19 cellular contexts compared by ENCODE assay signal in the genomic region with DNA sequence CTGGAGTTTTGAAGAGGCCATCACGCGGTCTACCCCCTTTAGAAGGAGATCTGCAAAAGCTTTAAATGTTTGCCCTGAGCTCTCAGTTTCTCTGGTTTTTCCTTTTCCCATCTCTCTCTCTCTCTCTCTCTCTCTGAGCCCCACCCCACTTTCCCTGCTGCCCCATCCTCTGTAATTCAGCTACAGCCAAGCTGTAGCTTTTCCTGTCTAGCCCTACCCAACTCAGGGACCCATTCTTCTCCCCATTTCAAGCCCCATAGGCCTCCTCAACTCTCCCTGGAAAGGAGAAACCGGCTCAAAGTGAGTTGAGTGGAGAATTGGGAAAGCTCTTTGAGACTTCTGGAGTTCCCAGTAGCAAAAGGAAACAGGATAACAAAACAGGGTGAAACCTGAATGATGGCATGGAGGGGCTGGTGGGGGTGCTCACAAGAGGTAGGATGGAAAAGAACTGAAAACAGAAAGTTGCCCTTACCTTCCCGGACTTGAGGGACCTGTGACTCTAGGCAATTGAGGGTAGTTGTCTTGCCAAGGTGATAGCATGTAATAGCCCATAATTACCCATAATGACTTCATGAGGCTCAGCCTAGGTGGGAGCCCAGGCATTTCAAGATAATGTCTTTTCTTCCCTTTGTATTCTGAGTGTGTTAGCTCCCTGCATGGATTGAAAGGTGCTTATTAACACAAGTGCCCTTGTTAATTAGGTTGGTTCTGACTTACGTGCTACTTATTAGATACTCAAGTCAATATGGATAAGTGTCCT.
DNase-seq lines count a peak whose midpoint lies in the region; TF ChIP-seq lines count a peak whose summit lies in the region.
"Had no signal": no experiment of that assay in that cellular context is flagged by ENCODE, and none has a peak within 500 bp of the region (broad histone marks: within the 10 kb centered on the region; RNA-seq: fewer than 3 reads in every experiment).

No MANE protein-coding gene starts in this region.

- intact Hi-C loops in breast epithelium (cut with DNase I; ENCODE audit: low total_unique reads), result loop anchor here (5.0 kb wide), 1 partner anchor 296 kb away; no protein-coding TSS in a partner anchor

- POLR2A ChIA-PET in HEK293 (lab: Yijun Ruan, JAX), result interaction anchor here (0.6 kb wide), 1 partner anchor 70 kb away, joined by 6 read pairs; no protein-coding TSS in a partner anchor

- H3K27ac Mint-ChIP-seq in mesothelial cell of epicardium, result peak overlapping the region; percentile 47
- H3K27ac Mint-ChIP-seq: CD4-positive, CD25-positive, alpha-beta regulatory T cell; GM23338; HFFc6 had no signal

- H3K9ac ChIP-seq in NT2/D1 (ENCODE audit: insufficient read length, low read depth), result peak overlapping the region; percentile 8

- H3K4me3 ChIP-seq in HEK293 (ENCODE audit: low read depth, low read length) (no peak overlapping the region), NT2/D1 (ENCODE audit: insufficient read length, low read depth) (no peak overlapping the region), breast epithelium (no peak overlapping the region)
- H3K4me3 ChIP-seq: GM23338 had no signal

- CTCF ChIA-PET in HEK293 (lab: Yijun Ruan, JAX), result interaction anchor here (0.6 to 1.5 kb wide), 3 partner anchors 9 to 19 kb away, joined by 3 to 5 read pairs (median 4); no protein-coding TSS in a partner anchor

- peak; percentile 83 for DNase-seq in NCI-H146 treated with DMSO at 0.1 percent for 48 hours (lab: John Stamatoyannopoulos, UW; ENCODE audit: unreplicated experiment)
- DNase-seq in NT2/D1 (ENCODE audit: low read depth, low spot score), result no peak
- no peak for DNase-seq in mesothelial cell of epicardium (ENCODE audit: low spot score in 2 of 2, unreplicated experiment in 2 of 2)
- DNase-seq in MV-4-11 (lab: John Stamatoyannopoulos, UW), result no peak
- DNase-seq in breast epithelium (ENCODE audit: low spot score in 2 of 2), result no peak
- no peak for DNase-seq in activated CD8-positive, alpha-beta memory T cell treated with anti-CD3 and anti-CD28 coated beads for 24 hours
- no peak for DNase-seq in stimulated activated CD4-positive, alpha-beta T cell treated with anti-CD3 and anti-CD28 coated beads, Interleukin-2, amount 100 ng/mL, for 48 hours
- DNase-seq: AML-193; CD4-positive, CD25-positive, alpha-beta regulatory T cell; DMS79 treated with DMSO at 0.1 percent for 48 hours; GDM1; HFFc6; KBM-7; NCI-H1092; NCI-H446; NCI-H82; RPMI8226 had no signal

- TF ChIP-seq POLR2A in breast epithelium (IDR thresholded peaks at IDR 0.05), result no peak

- H3K9me3 ChIP-seq in HEK293 (ENCODE audit: control insufficient read depth, insufficient read depth, low read depth, low read length) (no peaks in the 10 kb centered on the region), NT2/D1 (ENCODE audit: insufficient read depth, low read length) (no peaks in the 10 kb centered on the region), breast epithelium (no peaks in the 10 kb centered on the region)

- H3K27me3 ChIP-seq in NT2/D1 (ENCODE audit: insufficient read depth, insufficient read length) (no peaks in the 10 kb centered on the region), breast epithelium (no peaks in the 10 kb centered on the region)

- no peak overlapping the region for H3K4me3 Mint-ChIP-seq in mesothelial cell of epicardium
- H3K4me3 Mint-ChIP-seq: CD4-positive, CD25-positive, alpha-beta regulatory T cell; GM23338; HFFc6 had no signal

- H3K27ac ChIP-seq in HEK293 (ENCODE audit: extremely low read depth, low read depth, low read length), result no peak overlapping the region
- H3K27ac ChIP-seq in breast epithelium, result no peak overlapping the region

- no peaks in the 10 kb centered on the region for H3K36me3 ChIP-seq in HEK293 (ENCODE audit: control insufficient read depth in 2 of 2, insufficient read depth in 1 of 2, low read length in 2 of 2)
- H3K36me3 ChIP-seq in NT2/D1 (ENCODE audit: insufficient read depth, insufficient read length, low read length), result no peaks in the 10 kb centered on the region
- no peaks in the 10 kb centered on the region for H3K36me3 ChIP-seq in breast epithelium

- TF ChIP-seq CTCF in HEK293 (tag by site-specific recombination; IDR thresholded peaks at IDR 0.05), result no peak
- no peak for TF ChIP-seq CTCF in mesothelial cell of epicardium (IDR thresholded peaks at IDR 0.05; ENCODE audit: unreplicated experiment)
- no peak for TF ChIP-seq CTCF in breast epithelium (IDR thresholded peaks at IDR 0.05)

- peaks cover 1% of the 10 kb centered on the region for H3K9me3 Mint-ChIP-seq in mesothelial cell of epicardium
- H3K9me3 Mint-ChIP-seq: CD4-positive, CD25-positive, alpha-beta regulatory T cell; GM23338; HFFc6 had no signal

- H3K36me3 Mint-ChIP-seq in mesothelial cell of epicardium, result peaks cover 10% of the 10 kb centered on the region
- H3K36me3 Mint-ChIP-seq: CD4-positive, CD25-positive, alpha-beta regulatory T cell had no signal

- H3K27me3 Mint-ChIP-seq in mesothelial cell of epicardium (ENCODE audit: low read depth), result no peaks in the 10 kb centered on the region

- peaks cover 16% of the 10 kb centered on the region for H3K4me1 Mint-ChIP-seq in mesothelial cell of epicardium

- H3K4me1 ChIP-seq in HEK293 (ENCODE audit: control insufficient read depth, insufficient read depth, low read length) (no peaks in the 10 kb centered on the region; the same call in 1 of the 2 replicates), NT2/D1 (ENCODE audit: insufficient read depth, insufficient read length) (no peaks in the 10 kb centered on the region), breast epithelium (no peaks in the 10 kb centered on the region)

TF ChIP-seq in HEK293, 187 proteins besides CTCF, POLR2A, EP300 and RAD21:
- TF ChIP-seq OSR2 (tag by site-specific recombination; IDR thresholded peaks at IDR 0.05) (peak; percentile 53; the same call in 1 of the 2 replicates), SP7 (tag by site-specific recombination; IDR thresholded peaks at IDR 0.05) (peak; percentile 97), ZNF76 (tag by site-specific recombination; IDR thresholded peaks at IDR 0.05; ENCODE audit: borderline replicate concordance, low read depth) (no peak), PRDM1 (tag by site-specific recombination; IDR thresholded peaks at IDR 0.05) (peak; percentile 96)
